ENCODE assay signal across 9 cellular contexts in genomic region chr1:43653339-43653738, GRCh38. TPM values are rescaled to one million over a fixed set of nuclear protein-coding genes. Genes with fewer than 3 reads are reported as not detected.
DNase-seq lines count a peak whose midpoint lies in the region; ATAC-seq and TF ChIP-seq lines count a peak whose summit lies in the region.
"Had no signal": no experiment of that assay in that cellular context is flagged by ENCODE, and none has a peak within 500 bp of the region (broad histone marks: within the 10 kb centered on the region; RNA-seq: fewer than 3 reads in every experiment).

No MANE protein-coding gene starts in this region.

- no peak for TF ChIP-seq EP300 in SK-N-SH (IDR thresholded peaks at IDR 0.05; ENCODE audit: borderline replicate concordance in 1 of 2, low read depth in 1 of 2, low read length in 1 of 2)

- peaks cover 25% of the 10 kb centered on the region for H3K4me1 Mint-ChIP-seq in progenitor cell of endocrine pancreas (ENCODE audit: low read depth)

- TF ChIP-seq CTCF in SK-N-SH (IDR thresholded peaks at IDR 0.05) (peak; percentile 44), choroid plexus epithelial cell (conservative IDR thresholded peaks at IDR 0.05; ENCODE audit: low read depth, low read length) (peak; percentile 77), progenitor cell of endocrine pancreas (IDR thresholded peaks at IDR 0.05; ENCODE audit: unreplicated experiment) (peak; percentile 32)

- H3K36me3 ChIP-seq in SK-N-SH (replicated peaks in 1 of 2; ENCODE audit: control insufficient read depth in 1 of 2, insufficient read depth in 2 of 2, low read length in 1 of 2) = peaks cover 31 to 41% of the 10 kb centered on the region in 2 experiments

- H4K20me1 ChIP-seq in SK-N-SH (ENCODE audit: insufficient read depth) = peaks cover 35% of the 10 kb centered on the region

- ATAC-seq in SK-N-SH treated with all-trans-retinoic acid at 6 μM for 48 hours = no peak
- no peak for ATAC-seq in GM21447 (IDR thresholded peaks at IDR 0.05; ENCODE audit: unreplicated experiment)

- CTCF ChIA-PET in SK-N-SH (lab: Yijun Ruan, JAX) = interaction anchor here (1.2 to 1.4 kb wide), 3 partner anchors 14 to 83 kb away, joined by 3 to 5 read pairs (median 4); no protein-coding TSS in a partner anchor

- DNase-seq in SK-N-SH = no peak
- DNase-seq in NCI-H226 = peak; percentile 34
- DNase-seq in choroid plexus epithelial cell (ENCODE audit: low read depth) = peak; percentile 81
- DNase-seq in progenitor cell of endocrine pancreas (ENCODE audit: low spot score, unreplicated experiment) = no peak
- DNase-seq in COLO829 (ENCODE audit: low spot score) = no peak
- DNase-seq in activated CD4-positive, alpha-beta T cell treated with anti-CD3 and anti-CD28 coated beads, Interleukin-2, amount 50 U/mL, for 1 hour = no peak

- H3K4me1 ChIP-seq in SK-N-SH (ENCODE audit: control insufficient read depth in 1 of 2, insufficient read depth in 2 of 2, low read depth in 1 of 2, low read length in 1 of 2) = peaks cover 0 to 10% of the 10 kb centered on the region in 2 experiments; a peak in 2 of 4 replicates

- no peak overlapping the region for H3K4me2 ChIP-seq in SK-N-SH

- no peaks in the 10 kb centered on the region for H3K9me3 ChIP-seq in SK-N-SH

- H2AFZ ChIP-seq in SK-N-SH (ENCODE audit: low read depth) = no peak overlapping the region

- peaks cover 4% of the 10 kb centered on the region for H3F3A ChIP-seq in SK-N-SH (replicated peaks; ENCODE audit: insufficient read depth)

- no peaks in the 10 kb centered on the region for H3K27me3 ChIP-seq in SK-N-SH (ENCODE audit: insufficient read depth)

- H3K4me3 Mint-ChIP-seq in progenitor cell of endocrine pancreas (ENCODE audit: low read depth) = no peak overlapping the region

- TF ChIP-seq RAD21 in SK-N-SH (IDR thresholded peaks at IDR 0.05; ENCODE audit: low read length) = peak; percentile 21; the same call in 1 of the 2 replicates

- no peak overlapping the region for H3K27ac ChIP-seq in SK-N-SH (ENCODE audit: low read depth in 2 of 2, low read length in 1 of 2)
- H3K27ac ChIP-seq: skin epidermis had no signal

- H3K9ac ChIP-seq in SK-N-SH = no peak overlapping the region

- H3K9me2 ChIP-seq in SK-N-SH = no peaks in the 10 kb centered on the region

- no peak overlapping the region for H3K4me3 ChIP-seq in SK-N-SH (ENCODE audit: low read depth in 2 of 2, low read length in 1 of 2)
- H3K4me3 ChIP-seq in choroid plexus epithelial cell (ENCODE audit: low read depth, low read length) = no peak overlapping the region
- H3K4me3 ChIP-seq: skin epidermis had no signal

- H3K27me3 Mint-ChIP-seq in progenitor cell of endocrine pancreas = no peaks in the 10 kb centered on the region

- H3K9me3 Mint-ChIP-seq in progenitor cell of endocrine pancreas (ENCODE audit: low read depth) = no peaks in the 10 kb centered on the region

- H3K27ac Mint-ChIP-seq in progenitor cell of endocrine pancreas = no peak overlapping the region

- H3K79me2 ChIP-seq in SK-N-SH (ENCODE audit: insufficient read depth) = peaks cover 49% of the 10 kb centered on the region

- peaks cover 19% of the 10 kb centered on the region for H3K36me3 Mint-ChIP-seq in progenitor cell of endocrine pancreas (ENCODE audit: insufficient read depth)

- WGBS in SK-N-SH (ENCODE audit: low lambda C conversion rate) = 69% methylated on average over 3 of the region's 3 CpGs

- POLR2A ChIA-PET in SK-N-SH (lab: Yijun Ruan, JAX) = no interaction called here

TF ChIP-seq in SK-N-SH, 30 proteins besides CTCF, POLR2A, EP300 and RAD21 (continues in another document):
- TF ChIP-seq, protein P1, sequence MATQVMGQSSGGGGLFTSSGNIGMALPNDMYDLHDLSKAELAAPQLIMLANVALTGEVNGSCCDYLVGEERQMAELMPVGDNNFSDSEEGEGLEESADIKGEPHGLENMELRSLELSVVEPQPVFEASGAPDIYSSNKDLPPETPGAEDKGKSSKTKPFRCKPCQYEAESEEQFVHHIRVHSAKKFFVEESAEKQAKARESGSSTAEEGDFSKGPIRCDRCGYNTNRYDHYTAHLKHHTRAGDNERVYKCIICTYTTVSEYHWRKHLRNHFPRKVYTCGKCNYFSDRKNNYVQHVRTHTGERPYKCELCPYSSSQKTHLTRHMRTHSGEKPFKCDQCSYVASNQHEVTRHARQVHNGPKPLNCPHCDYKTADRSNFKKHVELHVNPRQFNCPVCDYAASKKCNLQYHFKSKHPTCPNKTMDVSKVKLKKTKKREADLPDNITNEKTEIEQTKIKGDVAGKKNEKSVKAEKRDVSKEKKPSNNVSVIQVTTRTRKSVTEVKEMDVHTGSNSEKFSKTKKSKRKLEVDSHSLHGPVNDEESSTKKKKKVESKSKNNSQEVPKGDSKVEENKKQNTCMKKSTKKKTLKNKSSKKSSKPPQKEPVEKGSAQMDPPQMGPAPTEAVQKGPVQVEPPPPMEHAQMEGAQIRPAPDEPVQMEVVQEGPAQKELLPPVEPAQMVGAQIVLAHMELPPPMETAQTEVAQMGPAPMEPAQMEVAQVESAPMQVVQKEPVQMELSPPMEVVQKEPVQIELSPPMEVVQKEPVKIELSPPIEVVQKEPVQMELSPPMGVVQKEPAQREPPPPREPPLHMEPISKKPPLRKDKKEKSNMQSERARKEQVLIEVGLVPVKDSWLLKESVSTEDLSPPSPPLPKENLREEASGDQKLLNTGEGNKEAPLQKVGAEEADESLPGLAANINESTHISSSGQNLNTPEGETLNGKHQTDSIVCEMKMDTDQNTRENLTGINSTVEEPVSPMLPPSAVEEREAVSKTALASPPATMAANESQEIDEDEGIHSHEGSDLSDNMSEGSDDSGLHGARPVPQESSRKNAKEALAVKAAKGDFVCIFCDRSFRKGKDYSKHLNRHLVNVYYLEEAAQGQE (IDR thresholded peaks at IDR 0.05; ENCODE audit: low read depth, low read length) = no peak
- TF ChIP-seq SIN3A (IDR thresholded peaks at IDR 0.05; ENCODE audit: borderline replicate concordance, low read depth, low read length) = no peak
- no peak for TF ChIP-seq SMC3 (IDR thresholded peaks at IDR 0.05; ENCODE audit: low read depth, low read length)

TF ChIP-seq in SK-N-SH treated with all-trans-retinoic acid at 6 μM for 48 hours, 23 proteins besides CTCF, POLR2A, EP300 and RAD21:
- TF ChIP-seq OSR1 (CRISPR knock-in tag; IDR thresholded peaks at IDR 0.05) (no peak), TCF4 (CRISPR knock-in tag; IDR thresholded peaks at IDR 0.05; ENCODE audit: borderline replicate concordance) (no peak), TOX (CRISPR knock-in tag; IDR thresholded peaks at IDR 0.05; ENCODE audit: borderline replicate concordance) (no peak), CREB5 (CRISPR knock-in tag; IDR thresholded peaks at IDR 0.05; ENCODE audit: low read depth) (no peak), GLIS3 (CRISPR knock-in tag; IDR thresholded peaks at IDR 0.05) (no peak), PPARA (CRISPR knock-in tag; IDR thresholded peaks at IDR 0.05; ENCODE audit: borderline replicate concordance) (no peak)

RNA-seq across cellular contexts. Expression of gene KDM4A, which starts 3.4 kb away (rescaled TPM):
- polyA plus RNA-seq in SK-N-SH (2012; rRNA removed) = 21.4 and 27.7 TPM in 2 replicates
- polyA plus RNA-seq in SK-N-SH (2012; cell fraction: cytosol; rRNA removed) = 22.2 and 23.4 TPM in 2 replicates
- 23.2 and 33.8 TPM in 2 replicates for polyA plus RNA-seq in SK-N-SH (2012; cell fraction: nucleus; rRNA removed)
- total RNA-seq in progenitor cell of endocrine pancreas = 110 TPM in 2 replicates

RNA-seq across cellular contexts. Expression of gene ST3GAL3, which starts 54.0 kb away (rescaled TPM):
- 15.3 and 20.6 TPM in 2 replicates for polyA plus RNA-seq in SK-N-SH (2012; rRNA removed)
- polyA plus RNA-seq in SK-N-SH (2012; cell fraction: cytosol; rRNA removed) = 12.3 and 17.6 TPM in 2 replicates
- 38.8 and 48.1 TPM in 2 replicates for polyA plus RNA-seq in SK-N-SH (2012; cell fraction: nucleus; rRNA removed)
- 14.6 and 14.9 TPM in 2 replicates for total RNA-seq in progenitor cell of endocrine pancreas

Comparison
In these comparisons a context has a peak if more than half of its experiments do, and no peak if none do; other contexts are left out.
1. DNase-seq: peak in NCI-H226 (single experiment) and choroid plexus epithelial cell (single experiment); none in SK-N-SH (single experiment), progenitor cell of endocrine pancreas (single experiment), COLO829 (single experiment) and activated CD4-positive, alpha-beta T cell treated with anti-CD3 and anti-CD28 coated beads, Interleukin-2, amount 50 U/mL, for 1 hour (single experiment).
2. Peak in every context shown above with its lines, with median percentiles within 50 percentile points of each other: CTCF ChIP-seq.